Comparison of ENCODE assay signal across 23 cellular contexts in the genomic region with DNA sequence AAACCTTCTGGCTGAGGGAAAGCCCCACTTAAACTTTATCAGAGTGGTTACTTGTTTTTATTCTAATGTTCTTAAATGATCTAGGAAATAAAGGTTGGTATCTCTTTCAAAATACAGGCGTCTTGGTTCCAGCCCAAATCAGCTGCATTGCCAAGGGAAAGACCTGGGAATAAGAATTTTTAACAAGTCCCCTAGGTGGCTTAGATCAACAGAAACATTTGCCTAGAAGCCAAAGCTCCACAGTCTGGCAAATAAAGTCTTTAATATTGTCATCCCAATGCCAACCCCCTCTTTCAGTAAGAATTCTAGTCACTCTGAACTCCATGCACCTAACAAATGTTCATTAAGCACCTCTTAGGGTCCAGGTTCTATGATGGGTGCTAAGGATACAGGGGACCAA.
"Had no signal": no experiment of that assay in that cellular context is flagged by ENCODE, and none has a peak within 500 bp of the region (broad histone marks: within the 10 kb centered on the region; RNA-seq: fewer than 3 reads in every experiment).

No MANE protein-coding gene starts in this region.

- H3K27me3 Mint-ChIP-seq: stimulated activated memory B cell treated with anti-CD40 and anti-IgM and Interleukin-4, amounts not matched to agents 10 μg/mL and 1 μg/mL and 100 μg/mL, for 72 hours had no signal

- H3K4me1 ChIP-seq: foreskin keratinocyte had no signal

- H3K4me2 ChIP-seq: hepatocyte had no signal

- H2AFZ ChIP-seq: hepatocyte had no signal

- H3K27me3 ChIP-seq: esophagus muscularis mucosa, foreskin keratinocyte, gastroesophageal sphincter, heart left ventricle, hepatocyte, right atrium auricular region, sigmoid colon, testis, tibial nerve, upper lobe of left lung had no signal

- H3K4me3 Mint-ChIP-seq: nephron; stimulated activated memory B cell treated with anti-CD40 and anti-IgM and Interleukin-4, amounts not matched to agents 10 μg/mL and 1 μg/mL and 100 μg/mL, for 72 hours had no signal

- H3K9me3 ChIP-seq: esophagus muscularis mucosa, gastroesophageal sphincter, heart left ventricle, left ventricle myocardium inferior, lower lobe of right lung, prostate gland, right atrium auricular region, sigmoid colon, testis, tibial nerve, upper lobe of left lung had no signal

- ATAC-seq: foreskin keratinocyte; gastroesophageal sphincter; heart left ventricle; lower lobe of right lung; stimulated activated memory B cell treated with anti-CD40 and anti-IgM and Interleukin-4, amounts not matched to agents 10 μg/mL and 1 μg/mL and 100 μg/mL, for 72 hours; stimulated activated naive CD8-positive, alpha-beta T cell treated with anti-CD3 and anti-CD28 coated beads, Interleukin-15, Interleukin-2, amounts not matched to agents 100 U/mL and 50 U/mL, for 24 hours had no signal

- H3K4me3 ChIP-seq: coronary artery, esophagus muscularis mucosa, gastroesophageal sphincter, heart left ventricle, hepatocyte, left ventricle myocardium inferior, lower lobe of right lung, prostate gland, right atrium auricular region, sigmoid colon, testis, tibial nerve, upper lobe of left lung had no signal

- DNase-seq: dermis blood vessel endothelial cell; effector memory CD4-positive, alpha-beta T cell; foreskin keratinocyte; left ventricle myocardium inferior; lower lobe of right lung; nucleus accumbens; sigmoid colon; stimulated activated CD4-positive, alpha-beta T cell treated with anti-CD3 and anti-CD28 coated beads, Interleukin-2, amount 100 ng/mL, for 24 hours; stimulated activated CD4-positive, alpha-beta T cell treated with anti-CD3 and anti-CD28 coated beads, Interleukin-4, amount 100 ng/mL, for 24 hours; stimulated activated naive CD8-positive, alpha-beta T cell treated with anti-CD3 and anti-CD28 coated beads, Interleukin-15, Interleukin-2, amounts not matched to agents 100 U/mL and 50 U/mL, for 24 hours; substantia nigra; testis had no signal

- H3K36me3 Mint-ChIP-seq: stimulated activated memory B cell treated with anti-CD40 and anti-IgM and Interleukin-4, amounts not matched to agents 10 μg/mL and 1 μg/mL and 100 μg/mL, for 72 hours had no signal

- H3K27ac ChIP-seq: coronary artery, esophagus muscularis mucosa, foreskin keratinocyte, hepatocyte, lower lobe of right lung, prostate gland, testis, upper lobe of left lung had no signal

- H3K27ac Mint-ChIP-seq: nephron; stimulated activated memory B cell treated with anti-CD40 and anti-IgM and Interleukin-4, amounts not matched to agents 10 μg/mL and 1 μg/mL and 100 μg/mL, for 72 hours had no signal

- H3K9me3 Mint-ChIP-seq: nephron; stimulated activated memory B cell treated with anti-CD40 and anti-IgM and Interleukin-4, amounts not matched to agents 10 μg/mL and 1 μg/mL and 100 μg/mL, for 72 hours had no signal

- H3K36me3 ChIP-seq: esophagus muscularis mucosa, gastroesophageal sphincter, heart left ventricle, left ventricle myocardium inferior, lower lobe of right lung, prostate gland, right atrium auricular region, sigmoid colon, tibial nerve, upper lobe of left lung had no signal

- H3K79me2 ChIP-seq: hepatocyte had no signal
